8 cellular contexts compared by ENCODE assay signal in the genomic region with DNA sequence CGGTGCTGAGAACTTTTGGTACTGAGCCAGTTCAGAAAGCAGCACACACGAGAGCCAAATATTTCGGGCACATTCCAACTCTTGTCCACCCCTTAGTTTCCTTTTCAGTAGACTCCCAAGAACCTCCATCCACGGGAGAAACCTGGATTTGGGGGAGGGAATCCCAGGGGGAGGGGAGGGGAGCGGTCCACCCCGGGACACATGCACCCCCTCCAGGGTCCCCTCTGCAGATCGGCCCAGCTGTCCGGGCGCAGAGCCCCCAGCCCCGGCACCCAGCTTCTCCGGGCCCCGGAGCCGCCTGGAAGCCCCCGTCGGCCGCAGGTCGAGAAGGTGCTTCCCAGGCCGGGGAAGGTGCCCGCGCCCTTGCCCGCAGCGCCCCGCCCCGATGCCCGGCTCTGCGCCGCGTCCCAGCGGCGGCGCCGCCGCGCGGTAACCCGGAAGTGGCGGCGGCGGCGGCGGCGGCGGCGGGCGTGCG. TPM values are rescaled to one million over a fixed set of nuclear protein-coding genes. Genes with fewer than 3 reads are reported as not detected.
DNase-seq lines count a peak whose midpoint lies in the region; ATAC-seq and TF ChIP-seq lines count a peak whose summit lies in the region.

No MANE protein-coding gene starts in this region.

- H3K36me3 Mint-ChIP-seq in activated B cell treated with CpG ODN at 0.5 μM for 24 hours (ENCODE audit: low read depth), result no peaks in the 10 kb centered on the region
- H3K36me3 Mint-ChIP-seq in effector memory CD8-positive, alpha-beta T cell (ENCODE audit: insufficient read depth), result no peaks in the 10 kb centered on the region

- ATAC-seq in GM19035 (IDR thresholded peaks at IDR 0.05; ENCODE audit: unreplicated experiment) (peak; percentile 38), HG03520 (IDR thresholded peaks at IDR 0.05; ENCODE audit: unreplicated experiment) (peak; percentile 34), activated B cell treated with CpG ODN at 0.5 μM for 24 hours (ENCODE audit: low read depth) (peak; percentile 62), upper lobe of left lung (ENCODE audit: low FRiP score in 2 of 2) (peak in 1 of 2 donors; percentile 36)
- ATAC-seq in effector memory CD8-positive, alpha-beta T cell (replicated peaks), result peak; percentile 61

- intact Hi-C loops in activated B cell treated with CpG ODN at 0.5 μM for 24 hours (cut with micrococcal nuclease), result loop anchor here (10.0 kb wide), 3 partner anchors 290 to 1380 kb away; partner anchors contain the start of genes MESD and TMED3

- CTCF ChIA-PET in activated B cell treated with CpG ODN at 0.5 μM for 24 hours (lab: Charles Lee), result no interaction called here

- 0% methylated on average over 3 to 45 of the region's 46 CpGs for whole genome bisulfite sequencing in upper lobe of left lung, 2 donors

- no peaks in the 10 kb centered on the region for H3K9me3 ChIP-seq in muscle layer of duodenum (ENCODE audit: control insufficient read depth in 1 of 2, low read length in 2 of 2)
- H3K9me3 ChIP-seq in upper lobe of left lung, result no peaks in the 10 kb centered on the region

- H3K4me3 ChIP-seq in muscle layer of duodenum (ENCODE audit: low read depth in 1 of 2, low read length in 2 of 2) (peak overlapping the region; percentile 68 to 82), upper lobe of left lung (peak overlapping the region; percentile 71 to 91 (median 82))

- H3K27me3 Mint-ChIP-seq in activated B cell treated with CpG ODN at 0.5 μM for 24 hours, result peaks cover 5% of the 10 kb centered on the region
- no peaks in the 10 kb centered on the region for H3K27me3 Mint-ChIP-seq in effector memory CD8-positive, alpha-beta T cell

- H3K9me3 Mint-ChIP-seq in activated B cell treated with CpG ODN at 0.5 μM for 24 hours, result no peaks in the 10 kb centered on the region
- H3K9me3 Mint-ChIP-seq in effector memory CD8-positive, alpha-beta T cell, result no peaks in the 10 kb centered on the region

- TF ChIP-seq EP300 in upper lobe of left lung (IDR thresholded peaks at IDR 0.05), result no peak

- peaks cover 16% of the 10 kb centered on the region for H3K4me1 Mint-ChIP-seq in activated B cell treated with CpG ODN at 0.5 μM for 24 hours
- H3K4me1 Mint-ChIP-seq in effector memory CD8-positive, alpha-beta T cell (ENCODE audit: low read depth in 2 of 2), result peaks cover 13 to 26% of the 10 kb centered on the region in 2 donors

- POLR2A ChIA-PET in activated B cell treated with CpG ODN at 0.5 μM for 24 hours (lab: Charles Lee), result interaction anchor here (0.5 kb wide), 1 partner anchor 1389 kb away, joined by 4 read pairs; no protein-coding TSS in a partner anchor

- H3K36me3 ChIP-seq in muscle layer of duodenum (ENCODE audit: control insufficient read depth in 1 of 2, insufficient read depth in 2 of 2, low read length in 2 of 2) (no peaks in the 10 kb centered on the region), upper lobe of left lung (no peaks in the 10 kb centered on the region)

- TF ChIP-seq CTCF in 22Rv1 (IDR thresholded peaks at IDR 0.05) (no peak), activated B cell treated with CpG ODN at 0.5 μM for 24 hours (IDR thresholded peaks at IDR 0.05) (no peak), upper lobe of left lung (IDR thresholded peaks at IDR 0.05) (no peak)

- peak overlapping the region; percentile 87 for H3K4me3 Mint-ChIP-seq in activated B cell treated with CpG ODN at 0.5 μM for 24 hours
- H3K4me3 Mint-ChIP-seq in effector memory CD8-positive, alpha-beta T cell, result peak overlapping the region; percentile 80 to 89

- peak; percentile 49 for DNase-seq in activated B cell treated with CpG ODN at 0.5 μM for 24 hours
- peak; percentile 13 to 26 (median 23) for DNase-seq in effector memory CD8-positive, alpha-beta T cell
- DNase-seq in upper lobe of left lung, result no peak
- DNase-seq in glomerular visceral epithelial cell (ENCODE audit: extremely low spot score), result no peak

- H3K27ac ChIP-seq in 22Rv1 (peak overlapping the region; percentile 80), muscle layer of duodenum (ENCODE audit: low read length) (peak overlapping the region; percentile 76), upper lobe of left lung (peak overlapping the region; percentile 89 to 94 (median 92))

- H3K27ac Mint-ChIP-seq in activated B cell treated with CpG ODN at 0.5 μM for 24 hours, result peak overlapping the region; percentile 69
- H3K27ac Mint-ChIP-seq in effector memory CD8-positive, alpha-beta T cell, result peak overlapping the region; percentile 87 to 89

- H3K4me1 ChIP-seq in muscle layer of duodenum (ENCODE audit: control insufficient read depth in 1 of 2, insufficient read depth in 2 of 2, low read length in 2 of 2) (peaks cover 0 to 15% of the 10 kb centered on the region in 2 donors), upper lobe of left lung (peaks cover 0 to 40% (median 13%) of the 10 kb centered on the region in 4 donors)

- H3K27me3 ChIP-seq in muscle layer of duodenum (ENCODE audit: low read depth, low read length), result no peaks in the 10 kb centered on the region
- H3K27me3 ChIP-seq in upper lobe of left lung, result no peaks in the 10 kb centered on the region

- TF ChIP-seq POLR2A in upper lobe of left lung (IDR thresholded peaks at IDR 0.05), result no peak

RNA-seq across cellular contexts. Expression of gene ABHD17C, which starts 0.4 kb away (rescaled TPM):
- total RNA-seq in activated B cell treated with CpG ODN at 0.5 μM for 24 hours (2.4 and 2.5 TPM in 2 replicates), upper lobe of left lung (10 to 100 TPM; 15.7 to 34.2 (median 25.5) TPM)

Comparison
In these comparisons a context has a peak if more than half of its experiments do, and no peak if none do; other contexts are left out.
1. DNase-seq: peak in activated B cell treated with CpG ODN at 0.5 μM for 24 hours (single experiment) and effector memory CD8-positive, alpha-beta T cell (3 of 3); none in upper lobe of left lung (0 of 2) and glomerular visceral epithelial cell (single experiment).
2. Peak in every context shown above with its lines, with median percentiles within 50 percentile points of each other: H3K27ac ChIP-seq.